ENCODE assay signal across 6 cellular contexts in genomic region chr11:127350476-127350875, GRCh38.
"Had no signal": no experiment of that assay in that cellular context is flagged by ENCODE, and none has a peak within 500 bp of the region (broad histone marks: within the 10 kb centered on the region; RNA-seq: fewer than 3 reads in every experiment).

No MANE protein-coding gene starts in this region.

- H3K36me3 Mint-ChIP-seq: IgD-negative memory B cell had no signal

- DNase-seq: IMR-90, KBM-7 had no signal

- FAIRE-seq: HTR-8/SVneo, K562 had no signal

- H3K27ac Mint-ChIP-seq: IgD-negative memory B cell had no signal

- H3K4me3 ChIP-seq: K562 had no signal

- H3K4me3 Mint-ChIP-seq: IgD-negative memory B cell had no signal

- H3K27ac ChIP-seq: HL-60 had no signal

- H3K27me3 Mint-ChIP-seq: IgD-negative memory B cell had no signal

- ATAC-seq: K562 had no signal
